12 cellular contexts compared by ENCODE assay signal in genomic region chr6:56279346-56280080, GRCh38. TPM values are rescaled to one million over a fixed set of nuclear protein-coding genes. Genes with fewer than 3 reads are reported as not detected.
DNase-seq lines count a peak whose midpoint lies in the region; ATAC-seq, FAIRE-seq and TF ChIP-seq lines count a peak whose summit lies in the region.
"Had no signal": no experiment of that assay in that cellular context is flagged by ENCODE, and none has a peak within 500 bp of the region (broad histone marks: within the 10 kb centered on the region; RNA-seq: fewer than 3 reads in every experiment).

No MANE protein-coding gene starts in this region.

- peak overlapping the region; percentile 83 for H3K27ac Mint-ChIP-seq in progenitor cell of endocrine pancreas

- H3K79me2 ChIP-seq in endothelial cell of umbilical vein (ENCODE audit: control insufficient read depth, insufficient read depth, low read length) (no peaks in the 10 kb centered on the region), smooth muscle cell (ENCODE audit: low read depth) (no peaks in the 10 kb centered on the region)

- ATAC-seq in GM18909 (IDR thresholded peaks at IDR 0.05; ENCODE audit: poor library complexity, unreplicated experiment) = peak; percentile 69

- 91% methylated on average over 1 of the region's 1 CpG for WGBS in smooth muscle cell (ENCODE audit: low lambda C conversion rate)

- H3K9ac ChIP-seq in endothelial cell of umbilical vein (replicated peaks; ENCODE audit: extremely low read depth, insufficient read depth, low read length) (no peak overlapping the region), smooth muscle cell (ENCODE audit: low read depth) (no peak overlapping the region)

- no peak overlapping the region for H3K4me3 ChIP-seq in endothelial cell of umbilical vein (replicated peaks in 1 of 3; ENCODE audit: insufficient read depth in 1 of 3, low read depth in 1 of 3, low read length in 3 of 3)
- H3K4me3 ChIP-seq in smooth muscle cell = no peak overlapping the region
- H3K4me3 ChIP-seq: transverse colon had no signal

- peaks cover 19% of the 10 kb centered on the region for H3K4me1 Mint-ChIP-seq in progenitor cell of endocrine pancreas (ENCODE audit: low read depth)

- DNase-seq in HT-29 (ENCODE audit: low spot score) = peak; percentile 75
- peak; percentile 17 for DNase-seq in endothelial cell of umbilical vein (ENCODE audit: low read depth, low spot score)
- no peak for DNase-seq in progenitor cell of endocrine pancreas (ENCODE audit: low spot score, unreplicated experiment)
- no peak for DNase-seq in smooth muscle cell (lab: John Stamatoyannopoulos, UW; ENCODE audit: unreplicated experiment)
- no peak for DNase-seq in germinal center (ENCODE audit: low spot score)
- no peak for DNase-seq in OCI-M2 (lab: John Stamatoyannopoulos, UW; ENCODE audit: unreplicated experiment)
- no peak for DNase-seq in stimulated activated CD4-positive, alpha-beta T cell treated with anti-CD3 and anti-CD28 coated beads, Interleukin-12 subunit alpha, Interleukin-12 subunit beta, amount 100 ng/mL, for 4 hours
- DNase-seq: central memory CD4-positive, alpha-beta T cell; foreskin melanocyte; transverse colon; WERI-Rb-1 had no signal

- peaks cover 3% of the 10 kb centered on the region for H3F3A ChIP-seq in smooth muscle cell (ENCODE audit: low read depth)

- intact Hi-C loops in endothelial cell of umbilical vein (cut with micrococcal nuclease) = no loop called here

- H3K4me2 ChIP-seq in endothelial cell of umbilical vein (ENCODE audit: insufficient read depth, low read length) (no peak overlapping the region), smooth muscle cell (no peak overlapping the region)

- no peaks in the 10 kb centered on the region for H3K4me1 ChIP-seq in endothelial cell of umbilical vein (ENCODE audit: control insufficient read depth, extremely low read depth, insufficient read depth, low read length)
- H3K4me1 ChIP-seq in smooth muscle cell (ENCODE audit: low read depth) = peaks cover 15% of the 10 kb centered on the region

- dilution Hi-C loops in endothelial cell of umbilical vein (cut with MboI; ENCODE audit: extremely low pct_ligation_motif_present, low sequenced_read_pairs) = no loop called here

- no peak for FAIRE-seq in endothelial cell of umbilical vein (lab: Jason Lieb, UNC)

- H3K27me3 Mint-ChIP-seq in progenitor cell of endocrine pancreas = no peaks in the 10 kb centered on the region

- CTCF ChIA-PET in endothelial cell of umbilical vein (lab: Charles Lee) = interaction anchor here (0.6 to 3.9 kb wide), 2 partner anchors 12 to 244 kb away, joined by 3 to 16 read pairs; no protein-coding TSS in a partner anchor

- no TSS peak for BruUV-seq in endothelial cell of umbilical vein (replicated peaks; lab: Mats Ljungman, UMichigan)

- POLR2A ChIA-PET in endothelial cell of umbilical vein (lab: Charles Lee) = no interaction called here

- peaks cover 11% of the 10 kb centered on the region for H3K9me3 Mint-ChIP-seq in progenitor cell of endocrine pancreas (ENCODE audit: low read depth)

- no peaks in the 10 kb centered on the region for H3K9me3 ChIP-seq in endothelial cell of umbilical vein (replicated peaks; ENCODE audit: control insufficient read depth, insufficient read depth, low read length)
- H3K9me3 ChIP-seq in smooth muscle cell (replicated peaks; ENCODE audit: low read depth) = no peaks in the 10 kb centered on the region

- H2AFZ ChIP-seq in endothelial cell of umbilical vein (ENCODE audit: low read depth, low read length) (no peak overlapping the region), smooth muscle cell (ENCODE audit: low read depth) (no peak overlapping the region)

- H3K4me3 Mint-ChIP-seq in progenitor cell of endocrine pancreas (ENCODE audit: low read depth) = no peak overlapping the region

- no peaks in the 10 kb centered on the region for H3K36me3 Mint-ChIP-seq in progenitor cell of endocrine pancreas (ENCODE audit: insufficient read depth)

- H3K27me3 ChIP-seq in endothelial cell of umbilical vein (ENCODE audit: control insufficient read depth in 2 of 2, insufficient read depth in 2 of 2, low read length in 2 of 2) (no peaks in the 10 kb centered on the region), smooth muscle cell (ENCODE audit: low read depth) (no peaks in the 10 kb centered on the region)
- H3K27me3 ChIP-seq: transverse colon had no signal

- TF ChIP-seq POLR2A in endothelial cell of umbilical vein (IDR thresholded peaks at IDR 0.05; ENCODE audit: low read depth, low read length) = no peak

- no peaks in the 10 kb centered on the region for H3K9me1 ChIP-seq in endothelial cell of umbilical vein (replicated peaks; ENCODE audit: control insufficient read depth, extremely low read depth, insufficient read depth, low read length)

- H3K36me3 ChIP-seq in endothelial cell of umbilical vein (ENCODE audit: control insufficient read depth in 2 of 2, extremely low read depth in 1 of 2, insufficient read depth in 2 of 2, low read length in 2 of 2) (no peaks in the 10 kb centered on the region), smooth muscle cell (ENCODE audit: low read depth) (no peaks in the 10 kb centered on the region)
- H3K36me3 ChIP-seq: transverse colon, WERI-Rb-1 had no signal

- H3K27ac ChIP-seq in endothelial cell of umbilical vein (ENCODE audit: insufficient read depth, low read depth, low read length) = no peak overlapping the region
- no peak overlapping the region for H3K27ac ChIP-seq in smooth muscle cell (ENCODE audit: low read depth)
- H3K27ac ChIP-seq: transverse colon, WERI-Rb-1 had no signal

- no peaks in the 10 kb centered on the region for H4K20me1 ChIP-seq in endothelial cell of umbilical vein (replicated peaks; ENCODE audit: control insufficient read depth, extremely low read depth, insufficient read depth, low read length)
- H4K20me1 ChIP-seq in smooth muscle cell (ENCODE audit: low read depth) = no peaks in the 10 kb centered on the region

- TF ChIP-seq CTCF in endothelial cell of umbilical vein (IDR thresholded peaks at IDR 0.05; ENCODE audit: extremely low read depth in 1 of 2, insufficient read depth in 1 of 2, low read depth in 1 of 2, low read length in 2 of 2) = no peak
- TF ChIP-seq CTCF in progenitor cell of endocrine pancreas (IDR thresholded peaks at IDR 0.05; ENCODE audit: unreplicated experiment) = no peak
- TF ChIP-seq CTCF in smooth muscle cell (IDR thresholded peaks at IDR 0.05; ENCODE audit: borderline replicate concordance, insufficient read depth, poor library complexity, severe bottlenecking) = no peak

TF ChIP-seq in endothelial cell of umbilical vein, 7 proteins besides CTCF, POLR2A, EP300 and RAD21:
- TF ChIP-seq JUN (IDR thresholded peaks at IDR 0.05; ENCODE audit: borderline replicate concordance, insufficient read depth, insufficient read length, low read depth) = peak; percentile 14
- peak; percentile 40 for TF ChIP-seq GATA2 (IDR thresholded peaks at IDR 0.05; ENCODE audit: insufficient read depth, insufficient read length, low read depth, low read length)
- no peak for TF ChIP-seq EZH2 (IDR thresholded peaks at IDR 0.05; ENCODE audit: borderline replicate concordance, low read depth, low read length, severe bottlenecking)
- TF ChIP-seq FOS (IDR thresholded peaks at IDR 0.05; ENCODE audit: borderline replicate concordance, insufficient read depth, low read length) = peak; percentile 55

RNA-seq across cellular contexts. Expression of gene COL21A1, which starts 32.1 kb away (rescaled TPM):
- 0.18 TPM in 1 of 2 replicates, not detected in the other for total RNA-seq in HT-29 (2014; rRNA removed; shearing (Covaris generic))
- total RNA-seq in endothelial cell of umbilical vein (1.4 TPM in 2 replicates), progenitor cell of endocrine pancreas (16.8 and 20.5 TPM in 2 replicates), smooth muscle cell (5.8 and 15.1 TPM in 2 replicates)
- polyA plus RNA-seq in endothelial cell of umbilical vein (0.11 and 0.22 TPM in 2 replicates), smooth muscle cell (7.0 and 8.2 TPM in 2 replicates)
- polyA plus RNA-seq in endothelial cell of umbilical vein (2011; cell fraction: cytosol; rRNA removed) = 0.23 and 1.3 TPM in 2 replicates
- 1.3 and 2.3 TPM in 2 replicates for polyA plus RNA-seq in endothelial cell of umbilical vein (2011; cell fraction: nucleus; rRNA removed)
- polyA plus RNA-seq in endothelial cell of umbilical vein (2012) = 0.21 and 0.60 TPM in 2 replicates
- polyA minus RNA-seq in endothelial cell of umbilical vein = 0.22 and 0.59 TPM in 2 replicates
- not detected for polyA minus RNA-seq in endothelial cell of umbilical vein (2011; cell fraction: cytosol; rRNA and poly(A)+ RNA removed)
- 0.43 and 1.8 TPM in 2 replicates for polyA minus RNA-seq in endothelial cell of umbilical vein (2011; cell fraction: nucleus; rRNA and poly(A)+ RNA removed)

Comparison
In these comparisons a context has a peak if more than half of its experiments do, and no peak if none do; other contexts are left out.
1. DNase-seq: peak in HT-29 (single experiment) and endothelial cell of umbilical vein (single experiment); none in progenitor cell of endocrine pancreas (single experiment), smooth muscle cell (single experiment), germinal center (single experiment), OCI-M2 (single experiment) and stimulated activated CD4-positive, alpha-beta T cell treated with anti-CD3 and anti-CD28 coated beads, Interleukin-12 subunit alpha, Interleukin-12 subunit beta, amount 100 ng/mL, for 4 hours (single experiment).